In the genomic region with DNA sequence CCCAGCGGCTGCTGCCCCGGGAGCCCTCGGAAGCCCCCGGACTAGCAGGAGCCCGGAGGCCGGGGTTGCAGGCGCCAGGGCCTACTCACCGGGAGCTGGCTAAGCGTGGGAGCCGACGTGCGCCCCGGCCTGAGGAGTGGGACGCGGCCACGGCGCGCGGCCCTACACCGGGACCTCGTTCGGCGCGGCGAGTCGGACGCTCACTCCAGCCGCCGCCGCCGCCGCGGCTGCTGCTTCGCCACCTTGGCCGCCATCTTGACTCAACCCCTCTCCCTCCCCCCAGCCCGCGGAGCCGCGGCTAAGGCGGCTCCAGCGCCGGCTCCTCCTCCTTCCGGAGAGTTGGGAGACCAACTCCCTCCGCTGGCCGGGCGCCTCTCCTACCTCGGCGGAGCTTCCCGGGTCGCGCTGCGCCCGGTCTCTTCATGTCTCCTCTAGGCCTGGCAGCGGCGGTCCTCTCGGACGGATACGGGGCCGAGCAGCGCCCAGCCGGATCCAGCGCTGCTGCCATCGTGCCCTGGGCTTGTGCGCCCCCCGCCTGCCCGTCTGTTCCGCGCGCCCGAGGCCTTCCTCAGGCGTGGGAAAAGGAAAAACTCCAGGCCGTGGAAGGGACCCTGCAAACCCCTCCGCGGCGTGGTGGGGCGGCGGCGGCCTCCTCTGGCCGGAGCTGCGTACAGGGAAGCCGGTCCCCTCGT, we compare ENCODE assay signal across 8 cellular contexts. TPM values are rescaled to one million over a fixed set of nuclear protein-coding genes. Genes with fewer than 3 reads are reported as not detected.
DNase-seq lines count a peak whose midpoint lies in the region; ATAC-seq and TF ChIP-seq lines count a peak whose summit lies in the region.

TSS of gene NCOR1 (minus strand) at position 262 of the 692 bp plus-strand sequence. CDS start 20,965 bp downstream, outside the sequence.

- peak within 1 kb of the TSS; percentile 81 for H3K27ac Mint-ChIP-seq in activated T-helper 2 cell treated with anti-CD3 and anti-CD28 coated beads, Interferon-gamma antibody, Interleukin-2, Interleukin-4, amounts not matched to agents 10 μg/mL and 5 μg/mL and 100 μg/mL, durations not matched to agents 14 hours and 24 hours and 36 hours
- peak within 1 kb of the TSS; percentile 84 to 94 for H3K27ac Mint-ChIP-seq in natural killer cell treated with Interleukin-12 subunit alpha and Interleukin-12 subunit beta and Interleukin-15 and Interleukin-18, amount 100 ng/mL, for 72 hours

- peak within 1 kb of the TSS; percentile 88 for H3K4me3 Mint-ChIP-seq in activated T-helper 2 cell treated with anti-CD3 and anti-CD28 coated beads, Interferon-gamma antibody, Interleukin-2, Interleukin-4, amounts not matched to agents 10 μg/mL and 5 μg/mL and 100 μg/mL, durations not matched to agents 14 hours and 24 hours and 36 hours (ENCODE audit: low read depth)
- H3K4me3 Mint-ChIP-seq in natural killer cell treated with Interleukin-12 subunit alpha and Interleukin-12 subunit beta and Interleukin-15 and Interleukin-18, amount 100 ng/mL, for 72 hours = peak within 1 kb of the TSS; percentile 89

- H3K27me3 Mint-ChIP-seq in activated T-helper 2 cell treated with anti-CD3 and anti-CD28 coated beads, Interferon-gamma antibody, Interleukin-2, Interleukin-4, amounts not matched to agents 10 μg/mL and 5 μg/mL and 100 μg/mL, durations not matched to agents 14 hours and 24 hours and 36 hours (ENCODE audit: low read depth) = no peaks in the 10 kb centered on the region
- H3K27me3 Mint-ChIP-seq in natural killer cell treated with Interleukin-12 subunit alpha and Interleukin-12 subunit beta and Interleukin-15 and Interleukin-18, amount 100 ng/mL, for 72 hours = no peaks in the 10 kb centered on the region

- H3K9me3 ChIP-seq in RWPE2 (ENCODE audit: severe bottlenecking) = no peaks in the 10 kb centered on the region

- DNase-seq in ELR (ENCODE audit: low read depth) (peak; percentile 96), H4 (ENCODE audit: low spot score) (peak; percentile 82), LNCaP clone FGC (ENCODE audit: low read depth) (peak; percentile 82), RWPE2 (ENCODE audit: low spot score) (peak; percentile 95), fibroblast of peridontal ligament (ENCODE audit: extremely low read depth) (peak; percentile 88)
- peak; percentile 85 for DNase-seq in activated T-helper 2 cell treated with anti-CD3 and anti-CD28 coated beads, Interferon-gamma antibody, Interleukin-2, Interleukin-4, amounts not matched to agents 10 μg/mL and 5 μg/mL and 100 μg/mL, durations not matched to agents 14 hours and 24 hours and 36 hours (ENCODE audit: low spot score)
- peak; percentile 93 for DNase-seq in natural killer cell treated with Interleukin-12 subunit alpha and Interleukin-12 subunit beta and Interleukin-15 and Interleukin-18, amount 100 ng/mL, for 72 hours (ENCODE audit: low spot score)
- DNase-seq in stimulated activated naive CD4-positive, alpha-beta T cell treated with Interleukin-2 at 50 U/mL for 16 hours (lab: John Stamatoyannopoulos, UW) = peak; percentile 88

- no peaks in the 10 kb centered on the region for H3K9me3 Mint-ChIP-seq in activated T-helper 2 cell treated with anti-CD3 and anti-CD28 coated beads, Interferon-gamma antibody, Interleukin-2, Interleukin-4, amounts not matched to agents 10 μg/mL and 5 μg/mL and 100 μg/mL, durations not matched to agents 14 hours and 24 hours and 36 hours
- no peaks in the 10 kb centered on the region for H3K9me3 Mint-ChIP-seq in natural killer cell treated with Interleukin-12 subunit alpha and Interleukin-12 subunit beta and Interleukin-15 and Interleukin-18, amount 100 ng/mL, for 72 hours

- H3K4me3 ChIP-seq in LNCaP clone FGC (ENCODE audit: low read depth, low read length) (peak within 1 kb of the TSS; percentile 89), RWPE2 (ENCODE audit: severe bottlenecking) (peak within 1 kb of the TSS; percentile 64)

- peaks cover 29% of the 10 kb centered on the region for H3K4me1 Mint-ChIP-seq in activated T-helper 2 cell treated with anti-CD3 and anti-CD28 coated beads, Interferon-gamma antibody, Interleukin-2, Interleukin-4, amounts not matched to agents 10 μg/mL and 5 μg/mL and 100 μg/mL, durations not matched to agents 14 hours and 24 hours and 36 hours (ENCODE audit: low read depth)
- H3K4me1 Mint-ChIP-seq in natural killer cell treated with Interleukin-12 subunit alpha and Interleukin-12 subunit beta and Interleukin-15 and Interleukin-18, amount 100 ng/mL, for 72 hours (ENCODE audit: low read depth in 2 of 2) = peaks cover 23 to 26% of the 10 kb centered on the region in 2 donors

- H3K36me3 ChIP-seq in RWPE2 (ENCODE audit: low read depth) = peaks cover 13% of the 10 kb centered on the region

- H3K4me1 ChIP-seq in RWPE2 (ENCODE audit: insufficient read depth, poor library complexity, severe bottlenecking) = peaks cover 12% of the 10 kb centered on the region

- H3K27me3 ChIP-seq in RWPE2 (ENCODE audit: insufficient read depth, poor library complexity, severe bottlenecking) = no peaks in the 10 kb centered on the region

- intact Hi-C loops in activated T-helper 2 cell treated with anti-CD3 and anti-CD28 coated beads, Interferon-gamma antibody, Interleukin-2, Interleukin-4, amounts not matched to agents 10 μg/mL and 5 μg/mL and 100 μg/mL, durations not matched to agents 14 hours and 24 hours and 36 hours (cut with micrococcal nuclease) = loop anchor here (10.0 kb wide), 2 partner anchors 51 to 139 kb away; partner anchors contain the start of gene CENPV

- ATAC-seq in RWPE2 (ENCODE audit: low read depth) = peak; percentile 87
- ATAC-seq in natural killer cell treated with Interleukin-12 subunit alpha and Interleukin-12 subunit beta and Interleukin-15 and Interleukin-18, amount 100 ng/mL, for 72 hours = peak; percentile 92 to 97

- peak; percentile 35 for TF ChIP-seq CTCF in LNCaP clone FGC (IDR thresholded peaks at IDR 0.05; ENCODE audit: control insufficient read depth, extremely low read depth, insufficient read depth)
- peak; percentile 39 for TF ChIP-seq CTCF in RWPE2 (IDR thresholded peaks at IDR 0.05; ENCODE audit: poor library complexity, severe bottlenecking)

- peak within 1 kb of the TSS; percentile 85 for H3K27ac ChIP-seq in RWPE2 (ENCODE audit: poor library complexity, severe bottlenecking)

- peaks cover 7% of the 10 kb centered on the region for H3K36me3 Mint-ChIP-seq in activated T-helper 2 cell treated with anti-CD3 and anti-CD28 coated beads, Interferon-gamma antibody, Interleukin-2, Interleukin-4, amounts not matched to agents 10 μg/mL and 5 μg/mL and 100 μg/mL, durations not matched to agents 14 hours and 24 hours and 36 hours (ENCODE audit: low read depth)
- no peaks in the 10 kb centered on the region for H3K36me3 Mint-ChIP-seq in natural killer cell treated with Interleukin-12 subunit alpha and Interleukin-12 subunit beta and Interleukin-15 and Interleukin-18, amount 100 ng/mL, for 72 hours

RNA-seq across cellular contexts. Expression of gene NCOR1, which starts in this region (rescaled TPM):
- 30.2 and 35.7 TPM in 2 replicates for total RNA-seq in H4 (2014; rRNA removed; shearing (Covaris generic))
- 134 and 139 TPM in 2 replicates for total RNA-seq in activated T-helper 2 cell treated with anti-CD3 and anti-CD28 coated beads, Interferon-gamma antibody, Interleukin-2, Interleukin-4, amounts not matched to agents 10 μg/mL and 5 μg/mL and 100 μg/mL, durations not matched to agents 14 hours and 24 hours and 36 hours
- 100 to 1,000 TPM; 146 to 193 TPM for total RNA-seq in natural killer cell treated with Interleukin-12 subunit alpha and Interleukin-12 subunit beta and Interleukin-15 and Interleukin-18, amount 100 ng/mL, for 72 hours

Comparison
In these comparisons a context has a peak if more than half of its experiments do, and no peak if none do; other contexts are left out.
1. Peak in every context shown above with its lines: DNase-seq, ATAC-seq, H3K4me3 ChIP-seq and H3K27ac ChIP-seq.